In the genomic region with DNA sequence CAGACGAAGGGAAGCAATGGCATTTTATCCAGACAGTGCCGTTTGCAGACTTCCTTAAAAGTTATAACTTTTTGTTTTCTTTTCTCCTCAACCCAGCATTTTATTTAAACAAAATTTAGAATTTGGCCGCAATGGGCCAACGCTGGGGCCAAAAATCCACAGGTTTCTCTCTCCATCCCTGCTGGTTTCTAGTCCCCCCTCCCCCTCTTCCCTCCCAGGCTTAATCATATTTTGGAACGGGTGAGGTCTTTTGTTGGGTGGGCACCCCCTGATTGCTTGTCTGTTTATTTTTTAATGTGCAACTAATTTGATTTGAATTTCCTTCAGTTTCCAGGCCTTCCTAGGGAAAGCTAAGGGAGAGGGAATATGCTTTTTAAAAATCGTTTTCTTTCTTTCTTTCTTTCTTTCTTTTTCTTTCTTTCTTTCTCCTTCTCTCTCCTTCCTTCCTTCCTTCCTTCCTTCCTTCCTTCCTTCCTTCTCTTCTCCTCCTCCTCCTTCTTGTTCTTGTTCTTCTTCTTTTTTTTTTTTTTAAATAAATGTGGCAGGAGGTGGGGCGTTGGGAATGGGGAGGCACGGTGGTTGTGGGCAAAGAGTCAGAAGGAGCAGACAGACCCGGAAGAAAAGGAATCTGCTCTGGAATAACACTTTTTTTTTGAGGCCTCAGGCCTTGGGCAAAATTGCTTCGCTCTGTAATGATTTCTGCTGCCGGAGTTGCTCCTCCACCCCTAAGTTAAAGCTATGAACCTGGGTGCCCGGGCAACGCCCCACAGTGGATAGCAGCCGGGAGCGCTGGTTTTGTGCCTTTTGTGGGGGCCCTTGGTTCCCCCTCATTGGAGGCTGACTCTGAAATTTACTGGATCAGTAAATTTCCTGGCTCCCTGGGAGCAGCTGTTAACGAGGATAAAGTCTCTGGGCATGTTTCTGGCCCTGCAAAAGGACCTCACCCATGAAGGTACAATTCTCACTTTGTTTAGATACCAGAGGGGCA, we compare ENCODE assay signal across 8 cellular contexts. TPM values are rescaled to one million over a fixed set of nuclear protein-coding genes. Genes with fewer than 3 reads are reported as not detected.
DNase-seq lines count a peak whose midpoint lies in the region; ATAC-seq and TF ChIP-seq lines count a peak whose summit lies in the region.

No MANE protein-coding gene starts in this region.

- H3K9me3 ChIP-seq in right lobe of liver (no peaks in the 10 kb centered on the region), upper lobe of left lung (no peaks in the 10 kb centered on the region)

- TF ChIP-seq POLR2A in NB4 (IDR thresholded peaks at IDR 0.05; ENCODE audit: extremely low read depth, insufficient read length) (no peak), right lobe of liver (IDR thresholded peaks at IDR 0.05) (no peak), upper lobe of left lung (IDR thresholded peaks at IDR 0.05) (no peak)

- POLR2A ChIA-PET in GM10248 (lab: Yijun Ruan, JAX), result interaction anchor here (1.3 kb wide), 1 partner anchor 66 kb away, joined by 6 read pairs; no protein-coding TSS in a partner anchor

- intact Hi-C loops in right lobe of liver (cut with DNase I), result no loop called here

- H3K27me3 ChIP-seq in right lobe of liver, result no peaks in the 10 kb centered on the region
- no peaks in the 10 kb centered on the region for H3K27me3 ChIP-seq in upper lobe of left lung

- peak in 1 of 4 donors; percentile 9 for ATAC-seq in right lobe of liver
- ATAC-seq in upper lobe of left lung (ENCODE audit: low FRiP score in 2 of 2), result no peak
- ATAC-seq in HG03280 (IDR thresholded peaks at IDR 0.05; ENCODE audit: unreplicated experiment), result no peak
- ATAC-seq in HG03045 (IDR thresholded peaks at IDR 0.05; ENCODE audit: unreplicated experiment), result no peak

- WGBS in right lobe of liver (ENCODE audit: insufficient coverage, low coverage, low lambda C conversion rate, missing lambda C conversion rate), result 8% methylated on average over 13 of the region's 16 CpGs
- WGBS in upper lobe of left lung, 2 donors, result 16 to 24% methylated on average over 16 of the region's 16 CpGs

- peak overlapping the region; percentile 98 to 99 (median 98) for H3K27ac ChIP-seq in right lobe of liver
- peak overlapping the region; percentile 94 to 99 (median 98) for H3K27ac ChIP-seq in upper lobe of left lung

- peak overlapping the region; percentile 87 for H3K4me3 ChIP-seq in NB4 (ENCODE audit: low read depth, low read length)
- peak overlapping the region; percentile 89 to 90 for H3K4me3 ChIP-seq in cardiac fibroblast (replicated peaks in 1 of 2; ENCODE audit: low read depth in 2 of 2, low read length in 2 of 2)
- peak overlapping the region; percentile 84 to 95 (median 91) for H3K4me3 ChIP-seq in right lobe of liver
- peak overlapping the region; percentile 76 to 98 (median 87) for H3K4me3 ChIP-seq in upper lobe of left lung

- CTCF ChIA-PET in GM10248 (lab: Yijun Ruan, JAX), result interaction anchor here (0.6 to 3.2 kb wide), 7 partner anchors 11 to 300 kb away, joined by 3 to 15 read pairs (median 3); no protein-coding TSS in a partner anchor

- DNase-seq in EH (ENCODE audit: low read depth) (peak; percentile 84), NB4 (ENCODE audit: low read depth) (peak; percentile 53), cardiac fibroblast (ENCODE audit: low read depth in 2 of 2) (peak; percentile 55 to 77), right lobe of liver (peak in 1 of 3 donors; percentile 41), upper lobe of left lung (peak in 1 of 2 donors; percentile 32), GM10248 (ENCODE audit: extremely low spot score) (no peak)

- H3K4me1 ChIP-seq in right lobe of liver (peaks cover 0 to 42% (median 14%) of the 10 kb centered on the region in 4 donors), upper lobe of left lung (peaks cover 13 to 46% (median 30%) of the 10 kb centered on the region in 4 donors)

- no peak for TF ChIP-seq EP300 in upper lobe of left lung (IDR thresholded peaks at IDR 0.05)

- H3K36me3 ChIP-seq in right lobe of liver (no peaks in the 10 kb centered on the region), upper lobe of left lung (no peaks in the 10 kb centered on the region)

- TF ChIP-seq CTCF in NB4 (IDR thresholded peaks at IDR 0.05; ENCODE audit: low read depth, low read length) (no peak), cardiac fibroblast (IDR thresholded peaks at IDR 0.05; ENCODE audit: low read depth, low read length) (no peak), right lobe of liver (IDR thresholded peaks at IDR 0.05) (no peak), upper lobe of left lung (IDR thresholded peaks at IDR 0.05) (no peak), GM10248 (IDR thresholded peaks at IDR 0.05; ENCODE audit: control extremely low read depth, extremely low read depth, low read depth, missing control alignments) (no peak)

RNA-seq across cellular contexts. Expression of a gene that starts 1.9 kb away (rescaled TPM):
- total RNA-seq in right lobe of liver (100 to 1,000 TPM in 1 of 6 experiments, 10 to 100 TPM in 5; 40.2 to 184 (median 63.5) TPM), upper lobe of left lung (100 to 1,000 TPM in 5 of 6 donors, 10 to 100 TPM in 1; 73.3 to 167 (median 119) TPM)
